Comparison of ENCODE assay signal across 1 cellular context in the genomic region with DNA sequence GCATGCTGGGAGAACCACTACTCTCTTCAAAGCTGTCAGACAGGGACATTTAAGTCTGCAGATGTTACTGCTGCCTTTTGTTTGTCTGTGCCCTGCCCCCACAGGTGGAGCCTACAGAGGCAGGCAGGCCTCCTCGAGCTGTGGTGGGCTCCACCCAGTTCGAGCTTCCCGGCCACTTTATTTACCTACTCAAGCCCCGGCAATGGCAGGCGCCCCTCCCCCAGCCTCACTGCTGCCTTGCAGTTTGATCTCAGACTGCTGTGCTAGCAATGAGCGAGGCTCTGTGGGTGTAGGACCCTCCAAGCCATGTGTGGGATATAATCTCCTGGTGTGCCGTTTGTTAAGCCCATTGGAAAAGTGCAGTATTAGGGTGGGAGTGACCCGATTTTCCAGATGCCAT. TPM values are rescaled to one million over a fixed set of nuclear protein-coding genes. Genes with fewer than 3 reads are reported as not detected.
"Had no signal": no experiment of that assay in that cellular context is flagged by ENCODE, and none has a peak within 500 bp of the region (broad histone marks: within the 10 kb centered on the region; RNA-seq: fewer than 3 reads in every experiment).

No MANE protein-coding gene starts in this region.

RNA-seq across cellular contexts. Expression of a gene that starts 56.3 kb away (rescaled TPM):
- total RNA-seq: MCF 10A had no signal
